In the genomic region with DNA sequence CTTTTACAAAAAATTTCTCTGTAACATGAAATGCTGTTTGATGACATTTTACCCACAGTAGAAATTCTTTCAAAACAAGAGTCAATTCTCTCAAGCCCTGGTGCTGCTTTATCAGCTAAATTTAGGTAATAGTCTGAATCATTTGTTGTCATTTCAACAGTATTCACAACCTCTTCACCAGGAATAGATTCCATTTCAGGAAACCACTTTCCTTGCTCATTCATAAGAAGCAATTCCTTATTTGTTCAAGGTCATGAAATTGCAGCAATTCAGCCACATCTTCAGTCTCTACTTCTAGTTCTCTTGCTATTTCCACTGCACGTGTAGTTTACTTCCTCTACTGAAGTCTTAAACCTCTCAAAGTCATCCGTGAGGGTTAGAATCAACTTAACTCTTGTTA, we compare ENCODE assay signal across 13 cellular contexts. TPM values are rescaled to one million over a fixed set of nuclear protein-coding genes. Genes with fewer than 3 reads are reported as not detected.
DNase-seq lines count a peak whose midpoint lies in the region; ATAC-seq and TF ChIP-seq lines count a peak whose summit lies in the region.
"Had no signal": no experiment of that assay in that cellular context is flagged by ENCODE, and none has a peak within 500 bp of the region (broad histone marks: within the 10 kb centered on the region; RNA-seq: fewer than 3 reads in every experiment).

No MANE protein-coding gene starts in this region.

- H3K9me3 ChIP-seq in aorta (ENCODE audit: control insufficient read depth, low read length): no peaks in the 10 kb centered on the region
- H3K9me3 ChIP-seq: SJSA1 had no signal

- ATAC-seq in GM18867 (IDR thresholded peaks at IDR 0.05; ENCODE audit: unreplicated experiment) (no peak), aorta (ENCODE audit: low FRiP score) (no peak)
- ATAC-seq: foreskin keratinocyte had no signal

- no peak overlapping the region for H3K27ac ChIP-seq in aorta (ENCODE audit: low read depth in 1 of 2, low read length in 2 of 2)
- H3K27ac ChIP-seq: foreskin keratinocyte, SJSA1 had no signal

- H3K4me3 ChIP-seq in AG10803 (ENCODE audit: low read length): no peak overlapping the region
- no peak overlapping the region for H3K4me3 ChIP-seq in fibroblast of the aortic adventitia (ENCODE audit: low read depth, low read length)
- no peak overlapping the region for H3K4me3 ChIP-seq in aorta (ENCODE audit: low read length in 2 of 2)
- H3K4me3 ChIP-seq: SJSA1 had no signal

- TF ChIP-seq CTCF in AG10803 (conservative IDR thresholded peaks at IDR 0.05; ENCODE audit: low read length) (no peak), fibroblast of the aortic adventitia (IDR thresholded peaks at IDR 0.05; ENCODE audit: insufficient read depth, low read length) (no peak)

- no peaks in the 10 kb centered on the region for H3K36me3 ChIP-seq in aorta (ENCODE audit: control insufficient read depth in 1 of 2, insufficient read depth in 2 of 2, low read length in 1 of 2)
- H3K36me3 ChIP-seq: SJSA1 had no signal

- 53 to 54% methylated on average over 2 of the region's 2 CpGs for WGBS in aorta, 2 donors

- no peaks in the 10 kb centered on the region for H3K4me1 ChIP-seq in aorta (ENCODE audit: control insufficient read depth in 1 of 2, insufficient read depth in 2 of 2, low read length in 2 of 2)
- H3K4me1 ChIP-seq: foreskin keratinocyte, SJSA1 had no signal

- intact Hi-C loops in aorta (cut with DNase I): no loop called here

- peak; percentile 66 for DNase-seq in AG10803 (ENCODE audit: low read depth)
- DNase-seq in HT1080 (ENCODE audit: low read depth): peak; percentile 17
- DNase-seq in SKM-1 treated with dmso at 0.1 percent for 144 hours (lab: John Stamatoyannopoulos, UW; ENCODE audit: unreplicated experiment): peak; percentile 39
- peak; percentile 66 for DNase-seq in fibroblast of the aortic adventitia (ENCODE audit: low read depth)
- DNase-seq in activated CD8-positive, alpha-beta memory T cell treated with anti-CD3 and anti-CD28 coated beads for 24 hours: no peak
- DNase-seq in retina: no peak
- no peak for DNase-seq in aorta
- DNase-seq: activated CD4-positive, CD25-positive, alpha-beta regulatory T cell treated with anti-CD3 and anti-CD28 coated beads, Interleukin-2, amount 50 U/mL, for 72 hours; foreskin keratinocyte; NCI-H1105; NCI-H524 had no signal

- no peaks in the 10 kb centered on the region for H3K27me3 ChIP-seq in aorta (ENCODE audit: control insufficient read depth in 1 of 2, insufficient read depth in 2 of 2, low read length in 1 of 2)
- H3K27me3 ChIP-seq: foreskin keratinocyte, SJSA1 had no signal

RNA-seq across cellular contexts. Expression of a gene that starts 14.1 kb away (rescaled TPM):
- 0.10 and 0.23 TPM in 2 replicates for total RNA-seq in HT1080 (2014; rRNA removed; shearing (Covaris generic))
- 0.08 and 0.11 TPM in 2 replicates for polyA plus RNA-seq in HT1080 (2015; cell fraction: cytosol; rRNA removed)
- polyA plus RNA-seq in HT1080 (2015; cell fraction: nucleus; rRNA removed): 0.07 and 2.1 TPM in 2 replicates
- total RNA-seq in fibroblast of the aortic adventitia (ENCODE audit: low replicate concordance) (0.90 and 4.8 TPM in 2 replicates), aorta (1 to 10 TPM in 1 of 2 donors, under 1 TPM in 1; 0.96 to 1.5 TPM)
- polyA plus RNA-seq in aorta: 1 to 10 TPM in 1 of 2 donors, under 1 TPM in 1; 0.13 to 1.7 TPM

RNA-seq across cellular contexts. Expression of a gene that starts 14.6 kb away (rescaled TPM):
- 0.51 TPM in 1 of 2 replicates, not detected in the other for total RNA-seq in HT1080 (2014; rRNA removed; shearing (Covaris generic))
- 0.26 and 0.53 TPM in 2 replicates for polyA plus RNA-seq in HT1080 (2015; cell fraction: cytosol; rRNA removed)
- 1.5 and 1.6 TPM in 2 replicates for polyA plus RNA-seq in HT1080 (2015; cell fraction: nucleus; rRNA removed)
- total RNA-seq in fibroblast of the aortic adventitia (ENCODE audit: low replicate concordance): 1.2 and 4.5 TPM in 2 replicates
- 1 to 10 TPM in 1 of 2 donors, under 1 TPM in 1; 0.78 to 3.7 TPM for total RNA-seq in aorta
- polyA plus RNA-seq in aorta: 1 to 10 TPM in 1 of 2 donors, under 1 TPM in 1; 0.63 to 1.2 TPM

RNA-seq across cellular contexts. Expression of a gene that starts 23.4 kb away (rescaled TPM):
- 0.34 and 0.37 TPM in 2 replicates for total RNA-seq in HT1080 (2014; rRNA removed; shearing (Covaris generic))
- polyA plus RNA-seq in HT1080 (2015; cell fraction: cytosol; rRNA removed): 0.56 and 0.73 TPM in 2 replicates
- 0.44 and 1.0 TPM in 2 replicates for polyA plus RNA-seq in HT1080 (2015; cell fraction: nucleus; rRNA removed)
- total RNA-seq in fibroblast of the aortic adventitia (ENCODE audit: low replicate concordance): 4.0 and 9.8 TPM in 2 replicates
- 10 to 100 TPM in 1 of 2 donors, 1 to 10 TPM in 1; 4.4 to 14.9 TPM for total RNA-seq in aorta
- polyA plus RNA-seq in aorta: 10 to 100 TPM in 1 of 2 donors, 1 to 10 TPM in 1; 5.8 to 12.5 TPM

RNA-seq across cellular contexts. Expression of a gene that starts 28.0 kb away (rescaled TPM):
- total RNA-seq in HT1080 (2014; rRNA removed; shearing (Covaris generic)): not detected in 2 replicates
- not detected in 2 replicates for polyA plus RNA-seq in HT1080 (2015; cell fraction: cytosol; rRNA removed)
- polyA plus RNA-seq in HT1080 (2015; cell fraction: nucleus; rRNA removed): not detected in 2 replicates
- total RNA-seq in fibroblast of the aortic adventitia (ENCODE audit: low replicate concordance) (not detected in 2 replicates), aorta (1 to 10 TPM in 1 of 2 donors, under 1 TPM in 1; 0.23 to 2.1 TPM)
- under 1 TPM in 1 of 2 donors, not detected in 1; 0.25 TPM for polyA plus RNA-seq in aorta
- total RNA-seq: foreskin keratinocyte had no signal
- polyA plus RNA-seq: foreskin keratinocyte had no signal

RNA-seq across cellular contexts. Expression of a gene that starts 33.3 kb away (rescaled TPM):
- total RNA-seq in HT1080 (2014; rRNA removed; shearing (Covaris generic)): 14.1 and 17.4 TPM in 2 replicates
- polyA plus RNA-seq in HT1080 (2015; cell fraction: cytosol; rRNA removed): 16.5 and 18.3 TPM in 2 replicates
- 110 and 128 TPM in 2 replicates for polyA plus RNA-seq in HT1080 (2015; cell fraction: nucleus; rRNA removed)
- total RNA-seq in fibroblast of the aortic adventitia (ENCODE audit: low replicate concordance) (3.5 and 10.0 TPM in 2 replicates), aorta (10 to 100 TPM; 16.5 to 17.4 TPM)
- 10 to 100 TPM in 1 of 2 donors, 1 to 10 TPM in 1; 3.6 to 28.2 TPM for polyA plus RNA-seq in aorta

Comparison
In these comparisons a context has a peak if more than half of its experiments do, and no peak if none do; other contexts are left out.
1. DNase-seq: peak in AG10803 (single experiment), HT1080 (single experiment), SKM-1 treated with dmso at 0.1 percent for 144 hours (single experiment) and fibroblast of the aortic adventitia (single experiment); none in activated CD8-positive, alpha-beta memory T cell treated with anti-CD3 and anti-CD28 coated beads for 24 hours (single experiment), retina (single experiment) and aorta (0 of 2).